In the genomic region with DNA sequence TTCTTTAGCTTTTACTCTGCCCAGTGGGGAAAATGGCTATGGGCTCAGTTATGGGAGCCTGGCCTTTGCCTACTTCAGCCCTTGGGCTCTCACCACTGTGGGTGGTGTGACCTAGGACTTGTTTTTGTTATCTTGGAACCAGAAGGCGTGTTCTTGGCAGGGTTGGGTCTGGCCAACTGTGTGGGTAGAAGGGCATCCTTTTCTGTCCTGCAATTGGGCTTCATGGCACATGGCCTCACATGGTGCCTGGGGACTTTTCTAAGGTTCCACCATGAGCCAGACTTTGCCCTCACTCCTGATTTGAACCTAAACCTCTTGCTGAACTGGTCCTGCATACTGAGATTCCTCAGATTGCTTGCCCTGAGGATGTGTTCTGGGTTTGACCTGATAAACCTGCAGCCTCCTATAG, we compare ENCODE assay signal across 15 cellular contexts. TPM values are rescaled to one million over a fixed set of nuclear protein-coding genes. Genes with fewer than 3 reads are reported as not detected.
DNase-seq lines count a peak whose midpoint lies in the region; ATAC-seq, FAIRE-seq and TF ChIP-seq lines count a peak whose summit lies in the region.
"Had no signal": no experiment of that assay in that cellular context is flagged by ENCODE, and none has a peak within 500 bp of the region (broad histone marks: within the 10 kb centered on the region; RNA-seq: fewer than 3 reads in every experiment).

No MANE protein-coding gene starts in this region.

- no peaks in the 10 kb centered on the region for H3K9me3 Mint-ChIP-seq in naive B cell

- H3K9me1 ChIP-seq in K562 (ENCODE audit: control insufficient read depth, insufficient read depth, low read length): peaks cover 3% of the 10 kb centered on the region

- TF ChIP-seq EP300 in K562 (IDR thresholded peaks at IDR 0.05; ENCODE audit: low read length): no peak

- H3K4me1 ChIP-seq in BLaER1: peaks cover 50% of the 10 kb centered on the region
- H3K4me1 ChIP-seq in K562 (replicated peaks in 1 of 2; ENCODE audit: control insufficient read depth in 2 of 2, insufficient read depth in 2 of 2, low read length in 2 of 2): peaks cover 13 to 28% of the 10 kb centered on the region in 2 experiments; a peak in 4 of 5 replicates

- H3K9ac ChIP-seq in BLaER1 (no peak overlapping the region), K562 (ENCODE audit: insufficient read depth in 1 of 2, low read depth in 2 of 2, low read length in 2 of 2) (no peak overlapping the region)

- no peak for TF ChIP-seq RAD21 in K562 (CRISPR knock-in tag; conservative IDR thresholded peaks at IDR 0.05 in 1 of 2, IDR thresholded peaks at IDR 0.05 in 1 of 2)

- CTCF ChIA-PET in K562 (lab: Yijun Ruan, JAX; ENCODE audit: low intra/inter-chr PET ratio): interaction anchor here (1.0 kb wide), 1 partner anchor 58 kb away, joined by 3 read pairs; no protein-coding TSS in a partner anchor

- H3K27me3 Mint-ChIP-seq in naive B cell: no peaks in the 10 kb centered on the region

- no peak for ATAC-seq in K562
- ATAC-seq in naive B cell (ENCODE audit: low read depth in 2 of 2): no peak
- no peak for ATAC-seq in GM21447 (IDR thresholded peaks at IDR 0.05; ENCODE audit: unreplicated experiment)
- ATAC-seq in GM21381 (IDR thresholded peaks at IDR 0.05; ENCODE audit: unreplicated experiment): no peak

- H3K4me3 ChIP-seq in BLaER1 (no peak overlapping the region), K562 (no peak overlapping the region)
- H3K4me3 ChIP-seq: HAP-1 had no signal

- TF ChIP-seq CTCF in K562 (IDR thresholded peaks at IDR 0.05 in 2 of 3, conservative IDR thresholded peaks at IDR 0.05 in 1 of 3; ENCODE audit: insufficient read depth in 2 of 3, low read depth in 1 of 3, low read length in 3 of 3) (no peak), GM20000 (IDR thresholded peaks at IDR 0.05; ENCODE audit: extremely low read depth, missing control alignments) (no peak)

- H4K20me1 ChIP-seq in BLaER1: peaks cover 13% of the 10 kb centered on the region; the same call in 1 of the 2 replicates
- H4K20me1 ChIP-seq in K562 (replicated peaks; ENCODE audit: control insufficient read depth, insufficient read depth, low read length): no peaks in the 10 kb centered on the region

- H3K4me1 Mint-ChIP-seq in naive B cell: peaks cover 23 to 35% (median 30%) of the 10 kb centered on the region in 3 donors

- WGBS in K562 (ENCODE audit: insufficient coverage, low coverage, missing lambda C conversion rate): 89% methylated on average over 1 of the region's 1 CpG

- H3K4me3 Mint-ChIP-seq in naive B cell: peak overlapping the region in 7 of 8 donors; percentile 16 to 100 (median 99)

- POLR2A ChIA-PET in K562 (lab: Yijun Ruan, JAX): interaction anchor here (1.2 to 2.8 kb wide), 4 partner anchors 11 to 293 kb away, joined by 3 to 29 read pairs (median 4); a partner anchor contains a TSS

- in situ Hi-C loops in K562 (cut with MboI): no loop called here

- H3K27ac ChIP-seq in BLaER1 (no peak overlapping the region), K562 (ENCODE audit: extremely low read depth, low read depth, low read length) (no peak overlapping the region)
- H3K27ac ChIP-seq: brain microvascular endothelial cell, vagina had no signal

- peaks cover 0 to 4% of the 10 kb centered on the region in 2 donors for H3K36me3 Mint-ChIP-seq in naive B cell

- intact Hi-C loops in K562 (cut with micrococcal nuclease): loop anchor here (5.0 kb wide), 1 partner anchor 287 kb away; no protein-coding TSS in a partner anchor

- H3K27ac Mint-ChIP-seq in naive B cell: no peak overlapping the region

- TF ChIP-seq POLR2A in K562 (conservative IDR thresholded peaks at IDR 0.05): no peak

- DNase-seq in HUDEP-2 (lab: John Stamatoyannopoulos, UW; ENCODE audit: unreplicated experiment in 76 of 76): peak in 72 of 76 experiments; percentile 26 to 85 (median 62)
- no peak for DNase-seq in K562 (ENCODE audit: extremely low read depth in 1 of 4, low spot score in 3 of 4)
- no peak for DNase-seq in naive B cell
- DNase-seq in MV-4-11 (lab: John Stamatoyannopoulos, UW): no peak
- no peak for DNase-seq in GM20000 (ENCODE audit: low spot score)
- DNase-seq: activated CD8-positive, alpha-beta memory T cell treated with anti-CD3 and anti-CD28 coated beads, Interleukin-2, amount 50 U/mL, for 4 hours; brain microvascular endothelial cell; KBM-7; midbrain; NCI-H1930 had no signal

- H3K27me3 ChIP-seq in BLaER1 (no peaks in the 10 kb centered on the region), K562 (ENCODE audit: control insufficient read depth in 2 of 2, insufficient read depth in 2 of 2, low read length in 2 of 2) (no peaks in the 10 kb centered on the region)
- H3K27me3 ChIP-seq: brain microvascular endothelial cell, vagina had no signal

- H3K9me3 ChIP-seq in BLaER1: no peaks in the 10 kb centered on the region
- no peaks in the 10 kb centered on the region for H3K9me3 ChIP-seq in K562 (replicated peaks; ENCODE audit: control insufficient read depth, insufficient read depth, low read depth, low read length)
- H3K9me3 ChIP-seq: HAP-1, vagina had no signal

- H3K36me3 ChIP-seq in BLaER1: peaks cover 34% of the 10 kb centered on the region
- peaks cover 4% of the 10 kb centered on the region; the same call in 2 of the 3 replicates for H3K36me3 ChIP-seq in K562 (ENCODE audit: control insufficient read depth, insufficient read depth, low read length)
- H3K36me3 ChIP-seq: HAP-1 had no signal

- BruUV-seq in K562 (replicated peaks; lab: Mats Ljungman, UMichigan): no TSS peak

- H3K79me2 ChIP-seq in K562 (ENCODE audit: control insufficient read depth, insufficient read depth, low read length): peaks cover 21% of the 10 kb centered on the region

- no peak overlapping the region for H2AFZ ChIP-seq in K562 (ENCODE audit: low read depth, low read length)

- FAIRE-seq in K562 (lab: Jason Lieb, UNC): no peak

- H3K4me2 ChIP-seq in BLaER1 (peak overlapping the region; percentile 95), K562 (ENCODE audit: insufficient read depth, low read length) (0 out of 2 replicates have a peak overlapping the region, but pooled peaks have one; percentile 90)

RNA-seq across cellular contexts. Expression of a gene that starts 1.7 kb away (rescaled TPM):
- 13.8 and 48.9 TPM in 2 replicates for total RNA-seq in K562 (2011; cell fraction: chromatin; rRNA removed; ENCODE audit: low replicate concordance)
- 30.0 and 32.7 TPM in 2 replicates for total RNA-seq in K562 (2011; cell fraction: nucleolus; rRNA removed)
- 23.2 and 27.7 TPM in 2 replicates for total RNA-seq in K562 (2011; cell fraction: nucleoplasm; rRNA removed)
- total RNA-seq in K562 (2014; rRNA removed) (5.8 and 6.4 TPM in 2 replicates), K562 (2014; rRNA removed; fragmentation: Illumina TruSeq; extraction: Trizol) (1.3 and 1.9 TPM in 2 replicates), K562 (2015; rRNA removed; fragmentation: Illumina TruSeq; extraction: Trizol) (3.4 and 4.1 TPM in 2 replicates), K562 (2021) (7.3 and 8.3 TPM in 2 replicates)
- polyA plus RNA-seq in K562 (2011; rRNA removed) (6.0 and 7.1 TPM in 2 replicates), K562 (2014; fragmentation: Illumina TruSeq; extraction: Trizol) (3.0 and 4.5 TPM in 2 replicates), K562 (2014; fragmentation: Nextera tagmentation; extraction: Ambion mirVana) (under 1 TPM; 0.18 to 0.55 TPM), K562 (2014; rRNA removed) (9.1 and 9.9 TPM in 2 replicates), naive B cell (ENCODE audit: low read depth in 6 of 6) (1 to 10 TPM; 5.5 to 8.9 (median 6.6) TPM)
- polyA plus RNA-seq in K562 (2011; cell fraction: cytosol; rRNA removed): 6.9 and 12.4 TPM in 2 replicates
- polyA plus RNA-seq in K562 (2011; cell fraction: nucleus; rRNA removed): 35.6 and 67.1 TPM in 2 replicates
- polyA plus RNA-seq in K562 (2012): 5.1 and 6.4 TPM in 2 replicates
- polyA minus RNA-seq in K562 (2011; rRNA and poly(A)+ RNA removed): 2.5 and 3.2 TPM in 2 replicates
- 2.7 and 3.9 TPM in 2 replicates for polyA minus RNA-seq in K562 (2011; cell fraction: cytosol; rRNA and poly(A)+ RNA removed)
- 10.9 and 12.1 TPM in 2 replicates for polyA minus RNA-seq in K562 (2011; cell fraction: nucleus; rRNA and poly(A)+ RNA removed)

RNA-seq across cellular contexts. Expression of a gene that starts 10.9 kb away (rescaled TPM):
- total RNA-seq in K562 (2011; cell fraction: chromatin; rRNA removed; ENCODE audit: low replicate concordance): 32.1 and 34.4 TPM in 2 replicates
- total RNA-seq in K562 (2011; cell fraction: nucleolus; rRNA removed): 18.3 and 21.8 TPM in 2 replicates
- 32.9 and 48.2 TPM in 2 replicates for total RNA-seq in K562 (2011; cell fraction: nucleoplasm; rRNA removed)
- total RNA-seq in K562 (2014; rRNA removed) (22.0 and 29.6 TPM in 2 replicates), K562 (2014; rRNA removed; fragmentation: Illumina TruSeq; extraction: Trizol) (37.1 and 41.0 TPM in 2 replicates), K562 (2015; rRNA removed; fragmentation: Illumina TruSeq; extraction: Trizol) (36.1 and 39.0 TPM in 2 replicates), K562 (2021) (44.4 and 45.9 TPM in 2 replicates)
- polyA plus RNA-seq in K562 (2011; rRNA removed) (38.0 and 62.9 TPM in 2 replicates), K562 (2014; fragmentation: Illumina TruSeq; extraction: Trizol) (45.3 and 46.2 TPM in 2 replicates), K562 (2014; fragmentation: Nextera tagmentation; extraction: Ambion mirVana) (1 to 10 TPM; 6.4 to 8.0 TPM), K562 (2014; rRNA removed) (30.6 and 37.7 TPM in 2 replicates), naive B cell (ENCODE audit: low read depth in 6 of 6) (10 to 100 TPM; 24.0 to 71.6 (median 58.9) TPM)
- 25.3 and 36.3 TPM in 2 replicates for polyA plus RNA-seq in K562 (2011; cell fraction: cytosol; rRNA removed)
- polyA plus RNA-seq in K562 (2011; cell fraction: nucleus; rRNA removed): 9.0 and 10.3 TPM in 2 replicates
- polyA plus RNA-seq in K562 (2012): 26.5 and 47.8 TPM in 2 replicates
- 59.8 and 79.3 TPM in 2 replicates for polyA minus RNA-seq in K562 (2011; rRNA and poly(A)+ RNA removed)
- polyA minus RNA-seq in K562 (2011; cell fraction: cytosol; rRNA and poly(A)+ RNA removed): 28.9 and 31.4 TPM in 2 replicates
- 9.8 and 14.4 TPM in 2 replicates for polyA minus RNA-seq in K562 (2011; cell fraction: nucleus; rRNA and poly(A)+ RNA removed)

RNA-seq across cellular contexts. Expression of a gene that starts 26.8 kb away (rescaled TPM):
- 10.1 and 27.0 TPM in 2 replicates for total RNA-seq in K562 (2011; cell fraction: chromatin; rRNA removed; ENCODE audit: low replicate concordance)
- total RNA-seq in K562 (2011; cell fraction: nucleolus; rRNA removed): 5.8 and 8.3 TPM in 2 replicates
- total RNA-seq in K562 (2011; cell fraction: nucleoplasm; rRNA removed): 4.7 and 7.0 TPM in 2 replicates
- total RNA-seq in K562 (2014; rRNA removed) (0.41 and 0.57 TPM in 2 replicates), K562 (2014; rRNA removed; fragmentation: Illumina TruSeq; extraction: Trizol) (0.18 and 0.22 TPM in 2 replicates), K562 (2015; rRNA removed; fragmentation: Illumina TruSeq; extraction: Trizol) (0.51 and 0.57 TPM in 2 replicates), K562 (2021) (0.84 and 1.2 TPM in 2 replicates)
- polyA plus RNA-seq in K562 (2011; rRNA removed) (0.57 and 0.97 TPM in 2 replicates), K562 (2014; fragmentation: Illumina TruSeq; extraction: Trizol) (0.42 and 0.68 TPM in 2 replicates), K562 (2014; fragmentation: Nextera tagmentation; extraction: Ambion mirVana) (under 1 TPM; 0.04 TPM), K562 (2014; rRNA removed) (0.40 and 0.50 TPM in 2 replicates), naive B cell (ENCODE audit: low read depth in 6 of 6) (1 to 10 TPM in 2 of 6 donors, under 1 TPM in 3, not detected in 1; 0.45 to 1.6 (median 0.65) TPM)
- 0.21 and 0.55 TPM in 2 replicates for polyA plus RNA-seq in K562 (2011; cell fraction: cytosol; rRNA removed)
- 5.4 and 8.1 TPM in 2 replicates for polyA plus RNA-seq in K562 (2011; cell fraction: nucleus; rRNA removed)
- polyA plus RNA-seq in K562 (2012): 0.47 and 4.0 TPM in 2 replicates
- polyA minus RNA-seq in K562 (2011; rRNA and poly(A)+ RNA removed): 0.98 and 1.8 TPM in 2 replicates
- polyA minus RNA-seq in K562 (2011; cell fraction: cytosol; rRNA and poly(A)+ RNA removed): 0.46 and 0.48 TPM in 2 replicates
- 2.2 and 5.3 TPM in 2 replicates for polyA minus RNA-seq in K562 (2011; cell fraction: nucleus; rRNA and poly(A)+ RNA removed)

RNA-seq across cellular contexts. Expression of a gene that starts 43.8 kb away (rescaled TPM):
- 11.6 and 26.7 TPM in 2 replicates for total RNA-seq in K562 (2011; cell fraction: chromatin; rRNA removed; ENCODE audit: low replicate concordance)
- total RNA-seq in K562 (2011; cell fraction: nucleolus; rRNA removed): 12.4 and 21.7 TPM in 2 replicates
- total RNA-seq in K562 (2011; cell fraction: nucleoplasm; rRNA removed): 15.0 and 16.4 TPM in 2 replicates
- total RNA-seq in K562 (2014; rRNA removed) (4.4 and 4.5 TPM in 2 replicates), K562 (2014; rRNA removed; fragmentation: Illumina TruSeq; extraction: Trizol) (3.3 TPM in 2 replicates), K562 (2015; rRNA removed; fragmentation: Illumina TruSeq; extraction: Trizol) (2.0 and 2.8 TPM in 2 replicates), K562 (2021) (5.0 and 7.0 TPM in 2 replicates)
- polyA plus RNA-seq in K562 (2011; rRNA removed) (9.2 and 9.9 TPM in 2 replicates), K562 (2014; fragmentation: Illumina TruSeq; extraction: Trizol) (6.5 and 6.6 TPM in 2 replicates), K562 (2014; fragmentation: Nextera tagmentation; extraction: Ambion mirVana) (1 to 10 TPM; 1.4 to 1.5 TPM), K562 (2014; rRNA removed) (4.6 and 6.9 TPM in 2 replicates), naive B cell (ENCODE audit: low read depth in 6 of 6) (10 to 100 TPM; 16.8 to 38.5 (median 21.4) TPM)
- polyA plus RNA-seq in K562 (2011; cell fraction: cytosol; rRNA removed): 9.0 and 11.2 TPM in 2 replicates
- polyA plus RNA-seq in K562 (2011; cell fraction: nucleus; rRNA removed): 37.5 and 44.1 TPM in 2 replicates
- 5.9 and 21.1 TPM in 2 replicates for polyA plus RNA-seq in K562 (2012)
- 4.8 and 5.7 TPM in 2 replicates for polyA minus RNA-seq in K562 (2011; rRNA and poly(A)+ RNA removed)
- polyA minus RNA-seq in K562 (2011; cell fraction: cytosol; rRNA and poly(A)+ RNA removed): 2.2 and 2.7 TPM in 2 replicates
- polyA minus RNA-seq in K562 (2011; cell fraction: nucleus; rRNA and poly(A)+ RNA removed): 6.2 and 7.9 TPM in 2 replicates

RNA-seq across cellular contexts. Expression of a gene that starts 50.4 kb away (rescaled TPM):
- total RNA-seq in K562 (2011; cell fraction: chromatin; rRNA removed; ENCODE audit: low replicate concordance): 4.4 and 12.4 TPM in 2 replicates
- total RNA-seq in K562 (2011; cell fraction: nucleolus; rRNA removed): 15.1 and 18.7 TPM in 2 replicates
- total RNA-seq in K562 (2011; cell fraction: nucleoplasm; rRNA removed): 6.9 and 10.0 TPM in 2 replicates
- total RNA-seq in K562 (2014; rRNA removed) (49.1 and 56.9 TPM in 2 replicates), K562 (2014; rRNA removed; fragmentation: Illumina TruSeq; extraction: Trizol) (9.6 and 11.4 TPM in 2 replicates), K562 (2015; rRNA removed; fragmentation: Illumina TruSeq; extraction: Trizol) (26.8 and 27.0 TPM in 2 replicates), K562 (2021) (49.1 and 53.6 TPM in 2 replicates)
- polyA plus RNA-seq in K562 (2011; rRNA removed) (35.7 and 47.1 TPM in 2 replicates), K562 (2014; fragmentation: Illumina TruSeq; extraction: Trizol) (29.7 and 43.9 TPM in 2 replicates), K562 (2014; fragmentation: Nextera tagmentation; extraction: Ambion mirVana) (1 to 10 TPM in 1 of 2 experiments, under 1 TPM in 1; 0.11 to 1.7 TPM), K562 (2014; rRNA removed) (59.4 and 61.9 TPM in 2 replicates), naive B cell (ENCODE audit: low read depth in 6 of 6) (10 to 100 TPM; 48.5 to 90.8 (median 75.4) TPM)
- polyA plus RNA-seq in K562 (2011; cell fraction: cytosol; rRNA removed): 68.9 and 112 TPM in 2 replicates
- polyA plus RNA-seq in K562 (2011; cell fraction: nucleus; rRNA removed): 30.0 and 32.4 TPM in 2 replicates
- 38.0 and 90.9 TPM in 2 replicates for polyA plus RNA-seq in K562 (2012)
- 21.1 and 22.8 TPM in 2 replicates for polyA minus RNA-seq in K562 (2011; rRNA and poly(A)+ RNA removed)
- polyA minus RNA-seq in K562 (2011; cell fraction: cytosol; rRNA and poly(A)+ RNA removed): 37.2 and 37.3 TPM in 2 replicates
- polyA minus RNA-seq in K562 (2011; cell fraction: nucleus; rRNA and poly(A)+ RNA removed): 6.6 and 9.1 TPM in 2 replicates

Comparison
In these comparisons a context has a peak if more than half of its experiments do, and no peak if none do; other contexts are left out.
1. DNase-seq: peak in HUDEP-2 (72 of 76); none in K562 (0 of 4), naive B cell (single experiment), MV-4-11 (single experiment) and GM20000 (single experiment).